27 cellular contexts compared by ENCODE assay signal in genomic region chr7:84081973-84082522, GRCh38.
A peak's percentile ranks its signal among the peaks of the same experiment; 100 is the strongest.
DNase-seq lines count a peak whose midpoint lies in the region; ATAC-seq and TF ChIP-seq lines count a peak whose summit lies in the region.
"Had no signal": no experiment of that assay in that cellular context is flagged by ENCODE, and none has a peak within 500 bp of the region (broad histone marks: within the 10 kb centered on the region; RNA-seq: fewer than 3 reads in every experiment).

No MANE protein-coding gene starts in this region.

- H3K36me3 ChIP-seq in HCT116 (ENCODE audit: control insufficient read depth in 1 of 2, insufficient read depth in 2 of 2, low read length in 2 of 2) (no peaks in the 10 kb centered on the region), prostate gland (no peaks in the 10 kb centered on the region)
- H3K36me3 ChIP-seq: cardiac muscle cell, sigmoid colon, tibial nerve had no signal

- H3K4me2 ChIP-seq in HCT116 (ENCODE audit: low read length): no peak overlapping the region
- H3K4me2 ChIP-seq: PC-9 had no signal

- no peaks in the 10 kb centered on the region for H3K9me3 Mint-ChIP-seq in activated naive CD8-positive, alpha-beta T cell (ENCODE audit: low read depth)
- no peaks in the 10 kb centered on the region for H3K9me3 Mint-ChIP-seq in activated naive CD8-positive, alpha-beta T cell treated with anti-CD3 and anti-CD28 coated beads, Interleukin-2, amount 50 U/mL, for 24 hours
- no peaks in the 10 kb centered on the region for H3K9me3 Mint-ChIP-seq in activated naive CD8-positive, alpha-beta T cell treated with anti-CD3 and anti-CD28 coated beads for 36 hours
- H3K9me3 Mint-ChIP-seq: natural killer cell had no signal

- RAD21 ChIA-PET in HCT116 (lab: Charles Lee; ENCODE audit: low non-redundant PET in 1 of 2, low total read pairs in 2 of 2, uncharacterized antibody in 2 of 2, unreplicated experiment in 2 of 2): no interaction called here

- H3K4me3 ChIP-seq in HCT116 (replicated peaks in 1 of 2; ENCODE audit: low read depth in 1 of 2, low read length in 2 of 2) (no peak overlapping the region), prostate gland (no peak overlapping the region)
- H3K4me3 ChIP-seq: cardiac muscle cell, coronary artery, lung, PC-9, psoas muscle, sigmoid colon, tibial nerve had no signal

- H3K4me1 Mint-ChIP-seq in activated naive CD8-positive, alpha-beta T cell (ENCODE audit: low read depth): peaks cover 8% of the 10 kb centered on the region
- H3K4me1 Mint-ChIP-seq in activated naive CD8-positive, alpha-beta T cell treated with anti-CD3 and anti-CD28 coated beads, Interleukin-2, amount 50 U/mL, for 24 hours: peaks cover 5% of the 10 kb centered on the region
- peaks cover 9% of the 10 kb centered on the region for H3K4me1 Mint-ChIP-seq in activated naive CD8-positive, alpha-beta T cell treated with anti-CD3 and anti-CD28 coated beads for 36 hours
- H3K4me1 Mint-ChIP-seq: natural killer cell had no signal

- peak overlapping the region; percentile 58 for H3K27ac Mint-ChIP-seq in activated naive CD8-positive, alpha-beta T cell
- no peak overlapping the region for H3K27ac Mint-ChIP-seq in activated naive CD8-positive, alpha-beta T cell treated with anti-CD3 and anti-CD28 coated beads, Interleukin-2, amount 50 U/mL, for 24 hours
- H3K27ac Mint-ChIP-seq in activated naive CD8-positive, alpha-beta T cell treated with anti-CD3 and anti-CD28 coated beads for 36 hours: peak overlapping the region; percentile 66
- H3K27ac Mint-ChIP-seq: immature natural killer cell, natural killer cell had no signal

- POLR2A ChIA-PET in HCT116 (lab: Charles Lee): interaction anchor here (0.9 kb wide), 1 partner anchor 22 kb away, joined by 3 read pairs; no protein-coding TSS in a partner anchor

- no peaks in the 10 kb centered on the region for H3K9me2 ChIP-seq in HCT116 (ENCODE audit: insufficient read depth)

- no peak for ATAC-seq in activated naive CD8-positive, alpha-beta T cell treated with anti-CD3 and anti-CD28 coated beads, Interleukin-2, amount 50 U/mL, for 24 hours
- ATAC-seq in HCT116 (no peak), HG03097 (IDR thresholded peaks at IDR 0.05; ENCODE audit: low FRiP score, unreplicated experiment) (no peak)
- ATAC-seq: left cardiac atrium, natural killer cell, psoas muscle had no signal

- no peaks in the 10 kb centered on the region for H3K9me3 ChIP-seq in HCT116 (ENCODE audit: control insufficient read depth in 1 of 2, insufficient read depth in 1 of 2, low read depth in 1 of 2, low read length in 2 of 2)
- no peaks in the 10 kb centered on the region for H3K9me3 ChIP-seq in prostate gland
- H3K9me3 ChIP-seq: psoas muscle, sigmoid colon, tibial nerve had no signal

- no peaks in the 10 kb centered on the region for H3K27me3 ChIP-seq in HCT116 (ENCODE audit: insufficient read depth, low read length)
- H3K27me3 ChIP-seq in prostate gland (replicated peaks; ENCODE audit: insufficient read depth): no peaks in the 10 kb centered on the region
- H3K27me3 ChIP-seq: cardiac muscle cell, sigmoid colon, tibial nerve had no signal

- no peaks in the 10 kb centered on the region for H4K20me1 ChIP-seq in HCT116 (ENCODE audit: insufficient read depth)

- no peaks in the 10 kb centered on the region for H3K27me3 Mint-ChIP-seq in activated naive CD8-positive, alpha-beta T cell
- H3K27me3 Mint-ChIP-seq in activated naive CD8-positive, alpha-beta T cell treated with anti-CD3 and anti-CD28 coated beads, Interleukin-2, amount 50 U/mL, for 24 hours: no peaks in the 10 kb centered on the region
- no peaks in the 10 kb centered on the region for H3K27me3 Mint-ChIP-seq in activated naive CD8-positive, alpha-beta T cell treated with anti-CD3 and anti-CD28 coated beads for 36 hours

- no peak for TF ChIP-seq RAD21 in HCT116 (IDR thresholded peaks at IDR 0.05; ENCODE audit: low read depth)

- TF ChIP-seq CTCF in HCT116 (IDR thresholded peaks at IDR 0.05 in 2 of 3, conservative IDR thresholded peaks at IDR 0.05 in 1 of 3; ENCODE audit: borderline replicate concordance in 1 of 3, insufficient read depth in 1 of 3, low read depth in 2 of 3, low read length in 2 of 3): no peak
- TF ChIP-seq CTCF in prostate gland (IDR thresholded peaks at IDR 0.05): no peak

- intact Hi-C loops in HCT116 (cut with micrococcal nuclease) (no loop called here), prostate gland (cut with DNase I) (no loop called here)

- H2AFZ ChIP-seq in HCT116 (ENCODE audit: low read depth, low read length, poor library complexity, severe bottlenecking): peak overlapping the region; percentile 56
- H2AFZ ChIP-seq: PC-9 had no signal

- peaks cover 2 to 8% of the 10 kb centered on the region in 2 experiments; a peak in 3 of 4 replicates for H3K4me1 ChIP-seq in HCT116 (ENCODE audit: control insufficient read depth in 1 of 2, insufficient read depth in 2 of 2, low read length in 2 of 2)
- no peaks in the 10 kb centered on the region for H3K4me1 ChIP-seq in prostate gland (replicated peaks)
- H3K4me1 ChIP-seq: psoas muscle, tibial nerve had no signal

- no peak overlapping the region for H3K27ac ChIP-seq in HCT116 (ENCODE audit: low read depth, low read length)
- H3K27ac ChIP-seq in prostate gland: no peak overlapping the region
- H3K27ac ChIP-seq: cardiac muscle cell, coronary artery, PC-9, psoas muscle, sigmoid colon, tibial nerve, VCaP had no signal

- H3K36me3 Mint-ChIP-seq in activated naive CD8-positive, alpha-beta T cell: peaks cover 2% of the 10 kb centered on the region
- no peaks in the 10 kb centered on the region for H3K36me3 Mint-ChIP-seq in activated naive CD8-positive, alpha-beta T cell treated with anti-CD3 and anti-CD28 coated beads, Interleukin-2, amount 50 U/mL, for 24 hours (ENCODE audit: low read depth)
- no peaks in the 10 kb centered on the region for H3K36me3 Mint-ChIP-seq in activated naive CD8-positive, alpha-beta T cell treated with anti-CD3 and anti-CD28 coated beads for 36 hours
- H3K36me3 Mint-ChIP-seq: immature natural killer cell, natural killer cell had no signal

- H3K9ac ChIP-seq in HCT116 (ENCODE audit: low read length): no peak overlapping the region

- 70% methylated on average over 3 of the region's 3 CpGs for WGBS in prostate gland

- no TSS peak for BruUV-seq in HCT116 (replicated peaks; lab: Mats Ljungman, UMichigan)

- H3K79me2 ChIP-seq in HCT116 (ENCODE audit: insufficient read depth, low read length): no peaks in the 10 kb centered on the region

- DNase-seq in activated naive CD8-positive, alpha-beta T cell treated with anti-CD3 and anti-CD28 coated beads, Interleukin-2, amount 50 U/mL, for 24 hours: no peak
- DNase-seq in HCT116 (ENCODE audit: low read depth, low spot score) (no peak), NCI-H524 treated with DMSO at 0.1 percent for 48 hours (lab: John Stamatoyannopoulos, UW) (no peak), prostate gland (ENCODE audit: low spot score) (no peak)
- no peak for DNase-seq in activated naive CD8-positive, alpha-beta T cell treated with anti-CD3 and anti-CD28 coated beads for 36 hours
- DNase-seq: DMS153; effector memory CD4-positive, alpha-beta T cell; immature natural killer cell; left cardiac atrium; natural killer cell; NCI-H1092; NCI-H187 treated with DMSO at 0.1 percent for 48 hours; NCI-H526; NK-92 treated with Interleukin-12 subunit alpha and Interleukin-12 subunit beta, amount 100 ng/mL, for 24 hours; nucleus accumbens; PC-9; psoas muscle; Right ventricle myocardium superior; sigmoid colon; stimulated activated CD4-positive, alpha-beta T cell treated with anti-CD3 and anti-CD28 coated beads, Interleukin-4, amount 100 ng/mL, for 1 hour had no signal

- CTCF ChIA-PET in HCT116 (lab: Charles Lee): no interaction called here

- H3K4me3 Mint-ChIP-seq in activated naive CD8-positive, alpha-beta T cell: peak overlapping the region; percentile 71
- H3K4me3 Mint-ChIP-seq in activated naive CD8-positive, alpha-beta T cell treated with anti-CD3 and anti-CD28 coated beads, Interleukin-2, amount 50 U/mL, for 24 hours: no peak overlapping the region
- H3K4me3 Mint-ChIP-seq in activated naive CD8-positive, alpha-beta T cell treated with anti-CD3 and anti-CD28 coated beads for 36 hours: peak overlapping the region; percentile 49
- H3K4me3 Mint-ChIP-seq: immature natural killer cell, natural killer cell had no signal

- no peak for TF ChIP-seq POLR2A in HCT116 (IDR thresholded peaks at IDR 0.05; ENCODE audit: borderline replicate concordance, extremely low read depth, insufficient read depth, insufficient read length)
- TF ChIP-seq POLR2A in prostate gland (IDR thresholded peaks at IDR 0.05): no peak

TF ChIP-seq in HCT116, 20 proteins besides CTCF, POLR2A, EP300 and RAD21:
- TF ChIP-seq, protein P1, sequence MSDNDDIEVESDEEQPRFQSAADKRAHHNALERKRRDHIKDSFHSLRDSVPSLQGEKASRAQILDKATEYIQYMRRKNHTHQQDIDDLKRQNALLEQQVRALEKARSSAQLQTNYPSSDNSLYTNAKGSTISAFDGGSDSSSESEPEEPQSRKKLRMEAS (IDR thresholded peaks at IDR 0.05): no peak
- no peak for TF ChIP-seq JUND (IDR thresholded peaks at IDR 0.05)
- TF ChIP-seq EZH2 (IDR thresholded peaks at IDR 0.05): no peak
- TF ChIP-seq, protein P2, sequence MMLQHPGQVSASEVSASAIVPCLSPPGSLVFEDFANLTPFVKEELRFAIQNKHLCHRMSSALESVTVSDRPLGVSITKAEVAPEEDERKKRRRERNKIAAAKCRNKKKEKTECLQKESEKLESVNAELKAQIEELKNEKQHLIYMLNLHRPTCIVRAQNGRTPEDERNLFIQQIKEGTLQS (IDR thresholded peaks at IDR 0.05): no peak
- no peak for TF ChIP-seq TCF7L2 (IDR thresholded peaks at IDR 0.05; ENCODE audit: borderline replicate concordance, extremely low read depth, insufficient read depth, insufficient read length)
